8 cellular contexts compared by ENCODE assay signal in genomic region chr6:25961619-25962367, GRCh38. TPM values are rescaled to one million over a fixed set of nuclear protein-coding genes. Genes with fewer than 3 reads are reported as not detected.
A peak's percentile ranks its signal among the peaks of the same experiment; 100 is the strongest.
DNase-seq lines count a peak whose midpoint lies in the region; ATAC-seq, FAIRE-seq and TF ChIP-seq lines count a peak whose summit lies in the region.

No MANE protein-coding gene starts in this region.

- ATAC-seq in A549 (peak; percentile 21 to 51; a peak in 4 of 6 replicates), HG02678 (IDR thresholded peaks at IDR 0.05; ENCODE audit: unreplicated experiment) (peak; percentile 2)
- peak; percentile 4 for ATAC-seq in activated naive CD8-positive, alpha-beta T cell treated with anti-CD3 and anti-CD28 coated beads, Interleukin-2, amount 10 ng/mL, durations not matched to agents 7 days and 5 days (ENCODE audit: low read depth)

- TF ChIP-seq RAD21 in A549 (conservative IDR thresholded peaks at IDR 0.05 in 1 of 2, IDR thresholded peaks at IDR 0.05 in 1 of 2): no peak

- peak overlapping the region; percentile 98 for H3K4me3 Mint-ChIP-seq in activated naive CD8-positive, alpha-beta T cell treated with anti-CD3 and anti-CD28 coated beads, Interleukin-2, amount 10 ng/mL, durations not matched to agents 7 days and 5 days

- no peak for TF ChIP-seq EP300 in A549 (IDR thresholded peaks at IDR 0.05)

- no peak for FAIRE-seq in A549 (lab: Jason Lieb, UNC)

- POLR2A ChIA-PET in A549 (lab: Yijun Ruan, JAX): interaction anchor here (0.6 to 1.8 kb wide), 3 partner anchors 30 to 683 kb away, joined by 3 to 8 read pairs (median 3); partner anchors contain the start of gene CARMIL1
- POLR2A ChIA-PET in activated naive CD8-positive, alpha-beta T cell treated with anti-CD3 and anti-CD28 coated beads, Interleukin-2, amount 10 ng/mL, durations not matched to agents 7 days and 5 days (lab: Charles Lee): interaction anchor here (0.9 to 2.6 kb wide), 9 partner anchors 15 to 82 kb away, joined by 3 to 17 read pairs (median 3); a partner anchor contains a TSS

- H3K9me3 ChIP-seq in A549: no peaks in the 10 kb centered on the region

- no peaks in the 10 kb centered on the region for H3K27me3 Mint-ChIP-seq in activated naive CD8-positive, alpha-beta T cell treated with anti-CD3 and anti-CD28 coated beads, Interleukin-2, amount 10 ng/mL, durations not matched to agents 7 days and 5 days

- H3K4me1 ChIP-seq in A549: peaks cover 11% of the 10 kb centered on the region; the same call in 2 of the 3 replicates

- peak overlapping the region; percentile 54; the same call in 2 of the 3 replicates for H3K4me3 ChIP-seq in A549

- CTCF ChIA-PET in A549 (lab: Yijun Ruan, JAX): interaction anchor here (0.8 kb wide), 1 partner anchor 19 kb away, joined by 3 read pairs; no protein-coding TSS in a partner anchor

- H3K36me3 Mint-ChIP-seq in activated naive CD8-positive, alpha-beta T cell treated with anti-CD3 and anti-CD28 coated beads, Interleukin-2, amount 10 ng/mL, durations not matched to agents 7 days and 5 days: peaks cover 34% of the 10 kb centered on the region

- WGBS in A549 (ENCODE audit: missing lambda C conversion rate): 80% methylated on average over 5 of the region's 5 CpGs

- DNase-seq in A549 (ENCODE audit: low read depth in 1 of 2, low spot score in 1 of 2): peak; percentile 3 to 5
- peak; percentile 32 for DNase-seq in activated naive CD8-positive, alpha-beta T cell treated with anti-CD3 and anti-CD28 coated beads, Interleukin-2, amount 10 ng/mL, durations not matched to agents 7 days and 5 days
- DNase-seq in lung microvascular endothelial cell (ENCODE audit: low read depth in 2 of 2): peak; percentile 6 to 8
- no peak for DNase-seq in MV-4-11 (lab: John Stamatoyannopoulos, UW)
- no peak for DNase-seq in NOMO-1 treated with dmso at 0.1 percent for 144 hours (lab: John Stamatoyannopoulos, UW; ENCODE audit: unreplicated experiment)
- no peak for DNase-seq in SIG-M5 treated with dmso at 0.1 percent for 504 hours (lab: John Stamatoyannopoulos, UW; ENCODE audit: unreplicated experiment)
- DNase-seq in effector CD4-positive, alpha-beta T cell: no peak

- H3K9me3 Mint-ChIP-seq in activated naive CD8-positive, alpha-beta T cell treated with anti-CD3 and anti-CD28 coated beads, Interleukin-2, amount 10 ng/mL, durations not matched to agents 7 days and 5 days: peaks cover 7% of the 10 kb centered on the region

- TF ChIP-seq POLR2A in A549 (IDR thresholded peaks at IDR 0.05; ENCODE audit: low read length): no peak

- peaks cover 47% of the 10 kb centered on the region for H3K4me1 Mint-ChIP-seq in activated naive CD8-positive, alpha-beta T cell treated with anti-CD3 and anti-CD28 coated beads, Interleukin-2, amount 10 ng/mL, durations not matched to agents 7 days and 5 days

- peak overlapping the region; percentile 82 for H3K27ac ChIP-seq in A549

- peak overlapping the region; percentile 95 for H3K4me2 ChIP-seq in A549

- H3K27ac Mint-ChIP-seq in activated naive CD8-positive, alpha-beta T cell treated with anti-CD3 and anti-CD28 coated beads, Interleukin-2, amount 10 ng/mL, durations not matched to agents 7 days and 5 days: peak overlapping the region; percentile 98

- no peak for TF ChIP-seq CTCF in A549 (IDR thresholded peaks at IDR 0.05)

TF ChIP-seq in A549, 52 proteins besides CTCF, POLR2A, EP300 and RAD21:
- no peak for TF ChIP-seq ESRRA (IDR thresholded peaks at IDR 0.05; ENCODE audit: borderline replicate concordance, low read length)
- TF ChIP-seq KDM1A (IDR thresholded peaks at IDR 0.05; ENCODE audit: low read depth): no peak
- TF ChIP-seq FOSB (CRISPR knock-in tag; IDR thresholded peaks at IDR 0.05): no peak
- TF ChIP-seq CBX8 (IDR thresholded peaks at IDR 0.05): no peak
- TF ChIP-seq BCL3 (IDR thresholded peaks at IDR 0.05): no peak
- no peak for TF ChIP-seq JUN (IDR thresholded peaks at IDR 0.05)
- no peak for TF ChIP-seq FOSL2 (IDR thresholded peaks at IDR 0.05)
- no peak for TF ChIP-seq FOSL2 (CRISPR knock-in tag; IDR thresholded peaks at IDR 0.05)
- TF ChIP-seq CEBPB (IDR thresholded peaks at IDR 0.05): no peak
- TF ChIP-seq RCOR1 (IDR thresholded peaks at IDR 0.05; ENCODE audit: low read depth, low read length): no peak
- no peak for TF ChIP-seq ZSCAN20 (CRISPR knock-in tag; IDR thresholded peaks at IDR 0.05)
- no peak for TF ChIP-seq MAZ (IDR thresholded peaks at IDR 0.05; ENCODE audit: borderline replicate concordance, low read depth, low read length)
- TF ChIP-seq RARB (CRISPR knock-in tag; IDR thresholded peaks at IDR 0.05): no peak
- no peak for TF ChIP-seq NR3C1 (IDR thresholded peaks at IDR 0.05)
- TF ChIP-seq HOXA7 (CRISPR knock-in tag; IDR thresholded peaks at IDR 0.05): no peak
- TF ChIP-seq CHD4 (IDR thresholded peaks at IDR 0.05; ENCODE audit: borderline replicate concordance): no peak
- TF ChIP-seq REST (IDR thresholded peaks at IDR 0.05): no peak
- no peak for TF ChIP-seq PHF8 (IDR thresholded peaks at IDR 0.05; ENCODE audit: borderline replicate concordance, low read depth)
TF ChIP-seq in A549: peak in this region for 0.

RNA-seq across cellular contexts. Expression of gene TRIM38, which starts 0.8 kb away (rescaled TPM):
- polyA plus RNA-seq in A549 (2011; rRNA removed) (3.4 and 3.8 TPM in 2 replicates), A549 (2017; fragmentation: RNase III; extraction: RNeasy Plus Mini Kit Qiagen cat#74134 plus additional on column Dnase treatment) (1.5 to 2.0 TPM (median 1.7 TPM) in 3 replicates)
- polyA plus RNA-seq in A549 (2012; cell fraction: cytosol; rRNA removed): 0.58 and 0.62 TPM in 2 replicates
- polyA plus RNA-seq in A549 (2012; cell fraction: nucleus; rRNA removed): 0.56 and 1.0 TPM in 2 replicates
- 3.2 and 3.6 TPM in 2 replicates for polyA minus RNA-seq in A549 (2011; rRNA and poly(A)+ RNA removed)
- 10 to 100 TPM; 29.1 TPM for total RNA-seq in activated naive CD8-positive, alpha-beta T cell treated with anti-CD3 and anti-CD28 coated beads, Interleukin-2, amount 10 ng/mL, durations not matched to agents 7 days and 5 days
- 4.8 and 5.9 TPM in 2 replicates for total RNA-seq in lung microvascular endothelial cell

RNA-seq across cellular contexts. Expression of gene SLC17A2, which starts 31.3 kb away (rescaled TPM):
- polyA plus RNA-seq in A549 (2011; rRNA removed): not detected in 2 replicates
- not detected in 2 replicates for polyA plus RNA-seq in A549 (2012; cell fraction: cytosol; rRNA removed)
- not detected in 2 replicates for polyA plus RNA-seq in A549 (2012; cell fraction: nucleus; rRNA removed)
- polyA plus RNA-seq in A549 (2017; fragmentation: RNase III; extraction: RNeasy Plus Mini Kit Qiagen cat#74134 plus additional on column Dnase treatment): not detected in 3 replicates
- polyA minus RNA-seq in A549 (2011; rRNA and poly(A)+ RNA removed): not detected in 2 replicates
- not detected for total RNA-seq in activated naive CD8-positive, alpha-beta T cell treated with anti-CD3 and anti-CD28 coated beads, Interleukin-2, amount 10 ng/mL, durations not matched to agents 7 days and 5 days
- total RNA-seq in lung microvascular endothelial cell: not detected in 2 replicates

Comparison
In these comparisons a context has a peak if more than half of its experiments do, and no peak if none do; other contexts are left out.
1. DNase-seq: peak in A549 (2 of 2), activated naive CD8-positive, alpha-beta T cell treated with anti-CD3 and anti-CD28 coated beads, Interleukin-2, amount 10 ng/mL, durations not matched to agents 7 days and 5 days (single experiment) and lung microvascular endothelial cell (2 of 2); none in MV-4-11 (single experiment), NOMO-1 treated with dmso at 0.1 percent for 144 hours (single experiment), SIG-M5 treated with dmso at 0.1 percent for 504 hours (single experiment) and effector CD4-positive, alpha-beta T cell (single experiment).
2. Peak in every context shown above with its lines, with median percentiles within 50 percentile points of each other: ATAC-seq.